Comparison of ENCODE assay signal across 9 cellular contexts in the genomic region with DNA sequence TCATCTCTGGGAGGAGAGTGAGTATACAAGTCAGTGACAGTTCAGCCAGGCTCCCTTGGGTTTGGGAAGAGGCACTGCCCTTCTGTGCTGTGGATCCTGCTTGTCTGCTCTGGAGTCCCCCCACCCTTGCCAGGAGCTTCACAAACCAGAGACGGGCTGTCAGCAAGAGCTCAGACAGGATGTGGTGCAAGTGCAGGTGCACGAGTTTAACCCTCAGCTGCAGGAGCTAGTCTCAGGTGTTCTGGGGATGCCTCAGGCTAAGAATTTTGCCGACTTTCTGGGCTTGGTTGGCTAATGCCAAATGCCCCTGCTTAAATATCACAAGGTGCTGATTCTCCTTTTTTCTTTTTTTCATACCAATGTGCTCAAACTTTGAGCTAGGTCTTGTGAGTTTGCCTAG. TPM values are rescaled to one million over a fixed set of nuclear protein-coding genes. Genes with fewer than 3 reads are reported as not detected.
A peak's percentile ranks its signal among the peaks of the same experiment; 100 is the strongest.
DNase-seq lines count a peak whose midpoint lies in the region; ATAC-seq and TF ChIP-seq lines count a peak whose summit lies in the region.
"Had no signal": no experiment of that assay in that cellular context is flagged by ENCODE, and none has a peak within 500 bp of the region (broad histone marks: within the 10 kb centered on the region; RNA-seq: fewer than 3 reads in every experiment).

No MANE protein-coding gene starts in this region.

- H3K27ac Mint-ChIP-seq in CD4-positive, alpha-beta T cell: peak overlapping the region; percentile 90
- peak overlapping the region; percentile 35 for H3K27ac Mint-ChIP-seq in activated CD4-positive, alpha-beta memory T cell treated with anti-CD3 and anti-CD28 coated beads, Interleukin-2, amount 10 ng/mL, durations not matched to agents 7 days and 5 days

- no peak overlapping the region for H3K4ac ChIP-seq in mesenchymal stem cell (ENCODE audit: low read depth in 1 of 2, low read length in 2 of 2)

- H3K36me3 Mint-ChIP-seq in CD4-positive, alpha-beta T cell (ENCODE audit: low read depth): peaks cover 39% of the 10 kb centered on the region
- H3K36me3 Mint-ChIP-seq in activated CD4-positive, alpha-beta memory T cell treated with anti-CD3 and anti-CD28 coated beads, Interleukin-2, amount 10 ng/mL, durations not matched to agents 7 days and 5 days (ENCODE audit: low read depth): peaks cover 15% of the 10 kb centered on the region

- H3K4me1 ChIP-seq in mesenchymal stem cell (ENCODE audit: control insufficient read depth, insufficient read depth, low read depth, low read length): peaks cover 6% of the 10 kb centered on the region
- H3K4me1 ChIP-seq: prostate gland had no signal

- no peak overlapping the region for H2BK120ac ChIP-seq in mesenchymal stem cell (ENCODE audit: low read depth, low read length)

- H3K4me1 Mint-ChIP-seq in CD4-positive, alpha-beta T cell (ENCODE audit: low read depth): peaks cover 44% of the 10 kb centered on the region
- H3K4me1 Mint-ChIP-seq in activated CD4-positive, alpha-beta memory T cell treated with anti-CD3 and anti-CD28 coated beads, Interleukin-2, amount 10 ng/mL, durations not matched to agents 7 days and 5 days: peaks cover 41% of the 10 kb centered on the region

- no peak overlapping the region for H3K23ac ChIP-seq in mesenchymal stem cell (ENCODE audit: low read length in 2 of 2)

- no peak overlapping the region for H4K91ac ChIP-seq in mesenchymal stem cell (ENCODE audit: low read length)

- peak; percentile 39 to 77 (median 54) for DNase-seq in CD4-positive, alpha-beta T cell
- peak; percentile 50 for DNase-seq in activated CD4-positive, alpha-beta memory T cell treated with anti-CD3 and anti-CD28 coated beads, Interleukin-2, amount 10 ng/mL, durations not matched to agents 7 days and 5 days
- DNase-seq in mesenchymal stem cell: no peak
- DNase-seq in NCI-H2227 treated with DMSO at 0.1 percent for 48 hours (lab: John Stamatoyannopoulos, UW): no peak
- DNase-seq in omental fat pad (ENCODE audit: low spot score): no peak
- no peak for DNase-seq in middle frontal gyrus (ENCODE audit: extremely low spot score, low spot score)

- no peak overlapping the region for H2BK12ac ChIP-seq in mesenchymal stem cell (ENCODE audit: low read length in 2 of 2)

- no peaks in the 10 kb centered on the region for H3K9me3 Mint-ChIP-seq in CD4-positive, alpha-beta T cell
- H3K9me3 Mint-ChIP-seq in activated CD4-positive, alpha-beta memory T cell treated with anti-CD3 and anti-CD28 coated beads, Interleukin-2, amount 10 ng/mL, durations not matched to agents 7 days and 5 days: no peaks in the 10 kb centered on the region

- peak; percentile 66 for ATAC-seq in CD4-positive, alpha-beta T cell (ENCODE audit: poor library complexity)
- ATAC-seq in HG03354 (IDR thresholded peaks at IDR 0.05; ENCODE audit: poor library complexity, severe bottlenecking, unreplicated experiment): peak; percentile 33
- ATAC-seq in GM19463 (IDR thresholded peaks at IDR 0.05; ENCODE audit: unreplicated experiment): no peak
- ATAC-seq in omental fat pad (ENCODE audit: low FRiP score): no peak

- 77% methylated on average over 3 of the region's 3 CpGs for WGBS in mesenchymal stem cell

- H3K36me3 ChIP-seq in mesenchymal stem cell (ENCODE audit: control insufficient read depth in 1 of 2, insufficient read depth in 2 of 2, low read depth in 1 of 2, low read length in 2 of 2): peaks cover 52 to 60% of the 10 kb centered on the region in 2 experiments
- H3K36me3 ChIP-seq: prostate gland had no signal

- peak overlapping the region; percentile 87 for H3K4me2 ChIP-seq in mesenchymal stem cell (ENCODE audit: low read length, poor library complexity, severe bottlenecking)

- POLR2A ChIA-PET in CD4-positive, alpha-beta T cell (lab: Charles Lee): interaction anchor here (0.6 to 4.2 kb wide), 18 partner anchors 9 to 430 kb away, joined by 3 to 144 read pairs (median 6); partner anchors contain the start of genes ZNF282, ZNF398, ZNF425 and ZNF777
- POLR2A ChIA-PET in activated CD4-positive, alpha-beta memory T cell treated with anti-CD3 and anti-CD28 coated beads, Interleukin-2, amount 10 ng/mL, durations not matched to agents 7 days and 5 days (lab: Charles Lee): interaction anchor here (1.0 to 3.0 kb wide), 10 partner anchors 20 to 340 kb away, joined by 4 to 22 read pairs (median 4); partner anchors contain the start of genes ZNF282, ZNF398 and ZNF783

- CTCF ChIA-PET in CD4-positive, alpha-beta T cell (lab: Charles Lee): interaction anchor here (0.7 to 4.4 kb wide), 11 partner anchors 11 to 342 kb away, joined by 3 to 56 read pairs (median 3); partner anchors contain the start of genes ZNF282, ZNF398 and ZNF783
- CTCF ChIA-PET in activated CD4-positive, alpha-beta memory T cell treated with anti-CD3 and anti-CD28 coated beads, Interleukin-2, amount 10 ng/mL, durations not matched to agents 7 days and 5 days (lab: Charles Lee): interaction anchor here (1.0 to 4.3 kb wide), 10 partner anchors 9 to 340 kb away, joined by 3 to 48 read pairs (median 6); partner anchors contain the start of genes ZNF282, ZNF398, ZNF425 and ZNF783

- intact Hi-C loops in CD4-positive, alpha-beta T cell (cut with DNase I, micrococcal nuclease): loop anchor here (1.0 to 10.0 kb wide), 4 partner anchors 22 to 400 kb away; partner anchors contain the start of genes ZNF783 (in 2 of the 2), EZH2 (in 1 of the 2) and ZNF212 (in 1 of the 2)

- no peak overlapping the region for H2BK15ac ChIP-seq in mesenchymal stem cell (ENCODE audit: low read depth, poor library complexity, severe bottlenecking)

- H3K9ac ChIP-seq in mesenchymal stem cell (ENCODE audit: low read length): no peak overlapping the region

- H3K9me3 ChIP-seq in CD4-positive, alpha-beta T cell (ENCODE audit: control insufficient read depth, low read length): no peaks in the 10 kb centered on the region
- no peaks in the 10 kb centered on the region for H3K9me3 ChIP-seq in mesenchymal stem cell (ENCODE audit: control insufficient read depth, low read length)
- H3K9me3 ChIP-seq: prostate gland had no signal

- no peak overlapping the region for H2BK5ac ChIP-seq in mesenchymal stem cell (ENCODE audit: low read depth, low read length, poor library complexity, severe bottlenecking)

- H3K27ac ChIP-seq in CD4-positive, alpha-beta T cell (ENCODE audit: low read depth, low read length): peak overlapping the region; percentile 63
- H3K27ac ChIP-seq in mesenchymal stem cell (ENCODE audit: low read length, poor library complexity, severe bottlenecking): no peak overlapping the region
- H3K27ac ChIP-seq: prostate gland had no signal

- no peaks in the 10 kb centered on the region for H3K27me3 Mint-ChIP-seq in CD4-positive, alpha-beta T cell
- no peaks in the 10 kb centered on the region for H3K27me3 Mint-ChIP-seq in activated CD4-positive, alpha-beta memory T cell treated with anti-CD3 and anti-CD28 coated beads, Interleukin-2, amount 10 ng/mL, durations not matched to agents 7 days and 5 days

- peak overlapping the region; percentile 87 for H3K4me3 Mint-ChIP-seq in CD4-positive, alpha-beta T cell
- H3K4me3 Mint-ChIP-seq in activated CD4-positive, alpha-beta memory T cell treated with anti-CD3 and anti-CD28 coated beads, Interleukin-2, amount 10 ng/mL, durations not matched to agents 7 days and 5 days: peak overlapping the region; percentile 75

- no peak overlapping the region for H3K18ac ChIP-seq in mesenchymal stem cell (ENCODE audit: low read depth in 1 of 2, low read length in 2 of 2)

- H3K79me1 ChIP-seq in mesenchymal stem cell (replicated peaks; ENCODE audit: low read length, poor library complexity, severe bottlenecking): peaks cover 7% of the 10 kb centered on the region

- no peak overlapping the region for H3K14ac ChIP-seq in mesenchymal stem cell (ENCODE audit: low read length in 2 of 2)

- no peaks in the 10 kb centered on the region for H3K27me3 ChIP-seq in CD4-positive, alpha-beta T cell (ENCODE audit: control insufficient read depth, insufficient read depth, low read length)
- no peaks in the 10 kb centered on the region for H3K27me3 ChIP-seq in mesenchymal stem cell (ENCODE audit: control insufficient read depth in 1 of 2, insufficient read depth in 1 of 2, low read length in 2 of 2)

- no peak overlapping the region for H3K4me3 ChIP-seq in mesenchymal stem cell (ENCODE audit: insufficient read depth in 1 of 2, low read depth in 1 of 2, low read length in 2 of 2)

- TF ChIP-seq CTCF in CD4-positive, alpha-beta T cell (IDR thresholded peaks at IDR 0.05): no peak
- TF ChIP-seq CTCF in omental fat pad (IDR thresholded peaks at IDR 0.05): no peak

- H2AK5ac ChIP-seq in mesenchymal stem cell (ENCODE audit: low read length, severe bottlenecking): no peak overlapping the region

- H2AFZ ChIP-seq in mesenchymal stem cell (ENCODE audit: low read depth, low read length): no peak overlapping the region

- no peak overlapping the region for H4K8ac ChIP-seq in mesenchymal stem cell (ENCODE audit: low read length)

RNA-seq across cellular contexts. Expression of gene ZNF783, which starts 22.3 kb away (rescaled TPM):
- total RNA-seq in CD4-positive, alpha-beta T cell: 10 to 100 TPM; 27.6 to 29.0 TPM
- total RNA-seq in activated CD4-positive, alpha-beta memory T cell treated with anti-CD3 and anti-CD28 coated beads, Interleukin-2, amount 10 ng/mL, durations not matched to agents 7 days and 5 days: 10 to 100 TPM; 14.4 to 15.8 TPM
- polyA plus RNA-seq in mesenchymal stem cell (2013, experiment 1 of 2): 3.7 TPM
- polyA plus RNA-seq in mesenchymal stem cell (2013, experiment 2 of 2): 3.5 TPM
- total RNA-seq in omental fat pad: 10 to 100 TPM in 3 of 4 donors, 1 to 10 TPM in 1; 9.7 to 24.6 (median 15.9) TPM

RNA-seq across cellular contexts. Expression of gene ZNF212, which starts 44.9 kb away (rescaled TPM):
- total RNA-seq in CD4-positive, alpha-beta T cell: 10 to 100 TPM; 12.1 to 13.2 TPM
- total RNA-seq in activated CD4-positive, alpha-beta memory T cell treated with anti-CD3 and anti-CD28 coated beads, Interleukin-2, amount 10 ng/mL, durations not matched to agents 7 days and 5 days: 10 to 100 TPM; 13.5 to 14.5 TPM
- polyA plus RNA-seq in mesenchymal stem cell (2013, experiment 1 of 2): 3.1 TPM
- 2.8 TPM for polyA plus RNA-seq in mesenchymal stem cell (2013, experiment 2 of 2)
- total RNA-seq in omental fat pad: 1 to 10 TPM; 2.4 to 8.5 (median 5.0) TPM

Comparison
In these comparisons a context has a peak if more than half of its experiments do, and no peak if none do; other contexts are left out.
1. ATAC-seq: peak in CD4-positive, alpha-beta T cell (single experiment) and HG03354 (single experiment); none in GM19463 (single experiment) and omental fat pad (single experiment).
2. DNase-seq: peak in CD4-positive, alpha-beta T cell (10 of 10) and activated CD4-positive, alpha-beta memory T cell treated with anti-CD3 and anti-CD28 coated beads, Interleukin-2, amount 10 ng/mL, durations not matched to agents 7 days and 5 days (single experiment); none in mesenchymal stem cell (single experiment), NCI-H2227 treated with DMSO at 0.1 percent for 48 hours (single experiment), omental fat pad (single experiment) and middle frontal gyrus (single experiment).